In genomic region chr17:40309031-40309937, GRCh38 we compare ENCODE assay signal across 1 cellular context.
TF ChIP-seq lines count a peak whose summit lies in the region.

Gene RARA, plus strand, starts transcription at chr17:40309180. Its CDS starts 22,039 bp downstream, at chr17:40331219.

TF ChIP-seq in K562, 482 proteins besides CTCF, POLR2A, EP300 and RAD21 (continued from another document and continues in another):
- TF ChIP-seq ZFP91 (CRISPR knock-in tag; IDR thresholded peaks at IDR 0.05) (no peak; the same call in 1 of the 2 replicates), SRSF7 (optimal IDR thresholded peaks at IDR 0.05; ENCODE audit: low read depth, low read length) (no peak), HDAC3 (IDR thresholded peaks at IDR 0.05; ENCODE audit: borderline replicate concordance, partially characterized antibody) (no peak), ZNF174 (CRISPR knock-in tag; IDR thresholded peaks at IDR 0.05) (no peak), ZNF592 (IDR thresholded peaks at IDR 0.05) (no peak), TBP (optimal IDR thresholded peaks at IDR 0.05; ENCODE audit: low read depth, low read length) (peak; percentile 13), ZNF696 (CRISPR knock-in tag; conservative IDR thresholded peaks at IDR 0.05) (no peak), CTCFL (IDR thresholded peaks at IDR 0.05; ENCODE audit: borderline replicate concordance, insufficient read depth, low read depth, low read length, poor library complexity, severe bottlenecking) (no peak), ZC3H11A (IDR thresholded peaks at IDR 0.05; ENCODE audit: low read depth, low read length) (no peak), ZNF785 (CRISPR knock-in tag; IDR thresholded peaks at IDR 0.05) (no peak), CHD7 (IDR thresholded peaks at IDR 0.05; ENCODE audit: low read depth, low read length) (no peak), CREB1 (IDR thresholded peaks at IDR 0.05) (no peak), CREB1 (CRISPR knock-in tag; IDR thresholded peaks at IDR 0.05) (no peak), CHD1 (IDR thresholded peaks at IDR 0.05; ENCODE audit: low read length) (no peak), MLLT1 (IDR thresholded peaks at IDR 0.05) (0 out of 4 replicates have a peak, but pooled peaks of 1 of the 2 experiments have one; percentile 39), GTF2A2 (tag; IDR thresholded peaks at IDR 0.05) (no peak), RBFOX2 (IDR thresholded peaks at IDR 0.05; ENCODE audit: low read depth, low read length) (0 out of 2 replicates have a peak, but pooled peaks have one; percentile 23), RERE (CRISPR knock-in tag; IDR thresholded peaks at IDR 0.05; ENCODE audit: borderline replicate concordance) (no peak), PRMT5 (CRISPR knock-in tag; IDR thresholded peaks at IDR 0.05) (no peak), NFIX (CRISPR knock-in tag; IDR thresholded peaks at IDR 0.05; ENCODE audit: low read depth) (no peak), FOXJ3 (CRISPR knock-in tag; IDR thresholded peaks at IDR 0.05) (no peak), RBBP5 (IDR thresholded peaks at IDR 0.05; ENCODE audit: borderline replicate concordance, insufficient read depth, low read length, poor library complexity, severe bottlenecking) (no peak), IRF9 (tag; IDR thresholded peaks at IDR 0.05) (no peak), CREM (IDR thresholded peaks at IDR 0.05; ENCODE audit: low read depth) (peak; percentile 43; the same call in 1 of the 2 replicates), SMARCE1 (IDR thresholded peaks at IDR 0.05) (0 out of 2 replicates have a peak, but pooled peaks have one; percentile 29)
